1 cellular context compared by ENCODE assay signal in the genomic region with DNA sequence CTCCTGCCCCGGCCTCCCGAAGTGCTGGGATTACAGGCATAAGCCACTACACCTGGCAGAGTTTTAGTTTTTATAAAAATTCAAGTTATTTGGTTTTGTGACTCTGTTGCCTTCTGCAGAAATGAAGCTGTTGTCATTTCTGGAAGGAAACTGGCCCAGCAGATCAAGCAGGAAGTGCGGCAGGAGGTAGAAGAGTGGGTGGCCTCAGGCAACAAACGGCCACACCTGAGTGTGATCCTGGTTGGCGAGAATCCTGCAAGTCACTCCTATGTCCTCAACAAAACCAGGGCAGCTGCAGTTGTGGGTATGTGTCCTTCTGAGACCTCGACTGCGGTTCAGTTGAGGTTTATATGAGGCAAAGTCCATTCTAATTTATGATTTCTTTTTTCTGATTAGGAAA.
TF ChIP-seq lines count a peak whose summit lies in the region.

No MANE protein-coding gene starts in this region.

TF ChIP-seq in GM23338, 12 proteins besides CTCF, POLR2A, EP300 and RAD21 (continued from another document):
- TF ChIP-seq, protein P1, sequence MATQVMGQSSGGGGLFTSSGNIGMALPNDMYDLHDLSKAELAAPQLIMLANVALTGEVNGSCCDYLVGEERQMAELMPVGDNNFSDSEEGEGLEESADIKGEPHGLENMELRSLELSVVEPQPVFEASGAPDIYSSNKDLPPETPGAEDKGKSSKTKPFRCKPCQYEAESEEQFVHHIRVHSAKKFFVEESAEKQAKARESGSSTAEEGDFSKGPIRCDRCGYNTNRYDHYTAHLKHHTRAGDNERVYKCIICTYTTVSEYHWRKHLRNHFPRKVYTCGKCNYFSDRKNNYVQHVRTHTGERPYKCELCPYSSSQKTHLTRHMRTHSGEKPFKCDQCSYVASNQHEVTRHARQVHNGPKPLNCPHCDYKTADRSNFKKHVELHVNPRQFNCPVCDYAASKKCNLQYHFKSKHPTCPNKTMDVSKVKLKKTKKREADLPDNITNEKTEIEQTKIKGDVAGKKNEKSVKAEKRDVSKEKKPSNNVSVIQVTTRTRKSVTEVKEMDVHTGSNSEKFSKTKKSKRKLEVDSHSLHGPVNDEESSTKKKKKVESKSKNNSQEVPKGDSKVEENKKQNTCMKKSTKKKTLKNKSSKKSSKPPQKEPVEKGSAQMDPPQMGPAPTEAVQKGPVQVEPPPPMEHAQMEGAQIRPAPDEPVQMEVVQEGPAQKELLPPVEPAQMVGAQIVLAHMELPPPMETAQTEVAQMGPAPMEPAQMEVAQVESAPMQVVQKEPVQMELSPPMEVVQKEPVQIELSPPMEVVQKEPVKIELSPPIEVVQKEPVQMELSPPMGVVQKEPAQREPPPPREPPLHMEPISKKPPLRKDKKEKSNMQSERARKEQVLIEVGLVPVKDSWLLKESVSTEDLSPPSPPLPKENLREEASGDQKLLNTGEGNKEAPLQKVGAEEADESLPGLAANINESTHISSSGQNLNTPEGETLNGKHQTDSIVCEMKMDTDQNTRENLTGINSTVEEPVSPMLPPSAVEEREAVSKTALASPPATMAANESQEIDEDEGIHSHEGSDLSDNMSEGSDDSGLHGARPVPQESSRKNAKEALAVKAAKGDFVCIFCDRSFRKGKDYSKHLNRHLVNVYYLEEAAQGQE (IDR thresholded peaks at IDR 0.05; ENCODE audit: unreplicated experiment) = no peak
- no peak for TF ChIP-seq EZH2 (IDR thresholded peaks at IDR 0.05; ENCODE audit: low read depth, unreplicated experiment)
- TF ChIP-seq STAT1 (IDR thresholded peaks at IDR 0.05; ENCODE audit: unreplicated experiment) = no peak
- TF ChIP-seq ZNF114 (CRISPR knock-in tag; IDR thresholded peaks at IDR 0.05) = no peak
- TF ChIP-seq, protein P2, sequence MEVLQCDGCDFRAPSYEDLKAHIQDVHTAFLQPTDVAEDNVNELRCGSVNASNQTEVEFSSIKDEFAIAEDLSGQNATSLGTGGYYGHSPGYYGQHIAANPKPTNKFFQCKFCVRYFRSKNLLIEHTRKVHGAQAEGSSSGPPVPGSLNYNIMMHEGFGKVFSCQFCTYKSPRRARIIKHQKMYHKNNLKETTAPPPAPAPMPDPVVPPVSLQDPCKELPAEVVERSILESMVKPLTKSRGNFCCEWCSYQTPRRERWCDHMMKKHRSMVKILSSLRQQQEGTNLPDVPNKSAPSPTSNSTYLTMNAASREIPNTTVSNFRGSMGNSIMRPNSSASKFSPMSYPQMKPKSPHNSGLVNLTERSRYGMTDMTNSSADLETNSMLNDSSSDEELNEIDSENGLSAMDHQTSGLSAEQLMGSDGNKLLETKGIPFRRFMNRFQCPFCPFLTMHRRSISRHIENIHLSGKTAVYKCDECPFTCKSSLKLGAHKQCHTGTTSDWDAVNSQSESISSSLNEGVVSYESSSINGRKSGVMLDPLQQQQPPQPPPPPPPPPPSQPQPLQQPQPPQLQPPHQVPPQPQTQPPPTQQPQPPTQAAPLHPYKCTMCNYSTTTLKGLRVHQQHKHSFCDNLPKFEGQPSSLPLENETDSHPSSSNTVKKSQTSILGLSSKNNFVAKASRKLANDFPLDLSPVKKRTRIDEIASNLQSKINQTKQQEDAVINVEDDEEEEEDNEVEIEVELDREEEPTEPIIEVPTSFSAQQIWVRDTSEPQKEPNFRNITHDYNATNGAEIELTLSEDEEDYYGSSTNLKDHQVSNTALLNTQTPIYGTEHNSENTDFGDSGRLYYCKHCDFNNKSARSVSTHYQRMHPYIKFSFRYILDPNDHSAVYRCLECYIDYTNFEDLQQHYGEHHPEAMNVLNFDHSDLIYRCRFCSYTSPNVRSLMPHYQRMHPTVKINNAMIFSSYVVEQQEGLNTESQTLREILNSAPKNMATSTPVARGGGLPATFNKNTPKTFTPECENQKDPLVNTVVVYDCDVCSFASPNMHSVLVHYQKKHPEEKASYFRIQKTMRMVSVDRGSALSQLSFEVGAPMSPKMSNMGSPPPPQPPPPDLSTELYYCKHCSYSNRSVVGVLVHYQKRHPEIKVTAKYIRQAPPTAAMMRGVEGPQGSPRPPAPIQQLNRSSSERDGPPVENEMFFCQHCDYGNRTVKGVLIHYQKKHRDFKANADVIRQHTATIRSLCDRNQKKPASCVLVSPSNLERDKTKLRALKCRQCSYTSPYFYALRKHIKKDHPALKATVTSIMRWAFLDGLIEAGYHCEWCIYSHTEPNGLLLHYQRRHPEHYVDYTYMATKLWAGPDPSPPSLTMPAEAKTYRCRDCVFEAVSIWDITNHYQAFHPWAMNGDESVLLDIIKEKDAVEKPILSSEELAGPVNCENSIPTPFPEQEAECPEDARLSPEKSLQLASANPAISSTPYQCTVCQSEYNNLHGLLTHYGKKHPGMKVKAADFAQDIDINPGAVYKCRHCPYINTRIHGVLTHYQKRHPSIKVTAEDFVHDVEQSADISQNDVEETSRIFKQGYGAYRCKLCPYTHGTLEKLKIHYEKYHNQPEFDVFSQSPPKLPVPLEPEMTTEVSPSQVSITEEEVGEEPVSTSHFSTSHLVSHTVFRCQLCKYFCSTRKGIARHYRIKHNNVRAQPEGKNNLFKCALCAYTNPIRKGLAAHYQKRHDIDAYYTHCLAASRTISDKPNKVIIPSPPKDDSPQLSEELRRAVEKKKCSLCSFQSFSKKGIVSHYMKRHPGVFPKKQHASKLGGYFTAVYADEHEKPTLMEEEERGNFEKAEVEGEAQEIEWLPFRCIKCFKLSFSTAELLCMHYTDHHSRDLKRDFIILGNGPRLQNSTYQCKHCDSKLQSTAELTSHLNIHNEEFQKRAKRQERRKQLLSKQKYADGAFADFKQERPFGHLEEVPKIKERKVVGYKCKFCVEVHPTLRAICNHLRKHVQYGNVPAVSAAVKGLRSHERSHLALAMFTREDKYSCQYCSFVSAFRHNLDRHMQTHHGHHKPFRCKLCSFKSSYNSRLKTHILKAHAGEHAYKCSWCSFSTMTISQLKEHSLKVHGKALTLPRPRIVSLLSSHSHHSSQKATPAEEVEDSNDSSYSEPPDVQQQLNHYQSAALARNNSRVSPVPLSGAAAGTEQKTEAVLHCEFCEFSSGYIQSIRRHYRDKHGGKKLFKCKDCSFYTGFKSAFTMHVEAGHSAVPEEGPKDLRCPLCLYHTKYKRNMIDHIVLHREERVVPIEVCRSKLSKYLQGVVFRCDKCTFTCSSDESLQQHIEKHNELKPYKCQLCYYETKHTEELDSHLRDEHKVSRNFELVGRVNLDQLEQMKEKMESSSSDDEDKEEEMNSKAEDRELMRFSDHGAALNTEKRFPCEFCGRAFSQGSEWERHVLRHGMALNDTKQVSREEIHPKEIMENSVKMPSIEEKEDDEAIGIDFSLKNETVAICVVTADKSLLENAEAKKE (CRISPR knock-in tag; IDR thresholded peaks at IDR 0.05) = no peak
- TF ChIP-seq, protein P3, sequence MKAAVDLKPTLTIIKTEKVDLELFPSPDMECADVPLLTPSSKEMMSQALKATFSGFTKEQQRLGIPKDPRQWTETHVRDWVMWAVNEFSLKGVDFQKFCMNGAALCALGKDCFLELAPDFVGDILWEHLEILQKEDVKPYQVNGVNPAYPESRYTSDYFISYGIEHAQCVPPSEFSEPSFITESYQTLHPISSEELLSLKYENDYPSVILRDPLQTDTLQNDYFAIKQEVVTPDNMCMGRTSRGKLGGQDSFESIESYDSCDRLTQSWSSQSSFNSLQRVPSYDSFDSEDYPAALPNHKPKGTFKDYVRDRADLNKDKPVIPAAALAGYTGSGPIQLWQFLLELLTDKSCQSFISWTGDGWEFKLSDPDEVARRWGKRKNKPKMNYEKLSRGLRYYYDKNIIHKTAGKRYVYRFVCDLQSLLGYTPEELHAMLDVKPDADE (IDR thresholded peaks at IDR 0.05) = no peak
- no peak for TF ChIP-seq JUNB (IDR thresholded peaks at IDR 0.05; ENCODE audit: unreplicated experiment)
- TF ChIP-seq CREB1 (CRISPR knock-in tag; IDR thresholded peaks at IDR 0.05; ENCODE audit: low read depth) = no peak
- TF ChIP-seq ZNF331 (CRISPR knock-in tag; IDR thresholded peaks at IDR 0.05; ENCODE audit: low read depth) = no peak
TF ChIP-seq in GM23338: peak in this region for 0.
